ENCODE assay signal across 14 cellular contexts in genomic region chr1:55286851-55287602, GRCh38.
DNase-seq lines count a peak whose midpoint lies in the region; ATAC-seq and TF ChIP-seq lines count a peak whose summit lies in the region.
"Had no signal": no experiment of that assay in that cellular context is flagged by ENCODE, and none has a peak within 500 bp of the region (broad histone marks: within the 10 kb centered on the region; RNA-seq: fewer than 3 reads in every experiment).

No MANE protein-coding gene starts in this region.

- peak overlapping the region; percentile 81 for H3K27ac Mint-ChIP-seq in activated T-cell treated with anti-CD3 and anti-CD28 coated beads, Interleukin-2, amount 50 U/mL, for 24 hours
- H3K27ac Mint-ChIP-seq in IgD-negative memory B cell = peak overlapping the region; percentile 34 to 96 (median 47)
- H3K27ac Mint-ChIP-seq in stimulated activated memory B cell treated with anti-CD40 and anti-IgM and Interleukin-4, amounts not matched to agents 10 μg/mL and 1 μg/mL and 100 μg/mL, for 72 hours = peak overlapping the region; percentile 89

- H3K9me3 Mint-ChIP-seq in activated T-cell treated with anti-CD3 and anti-CD28 coated beads, Interleukin-2, amount 50 U/mL, for 24 hours = no peaks in the 10 kb centered on the region
- H3K9me3 Mint-ChIP-seq in IgD-negative memory B cell = no peaks in the 10 kb centered on the region
- no peaks in the 10 kb centered on the region for H3K9me3 Mint-ChIP-seq in stimulated activated memory B cell treated with anti-CD40 and anti-IgM and Interleukin-4, amounts not matched to agents 10 μg/mL and 1 μg/mL and 100 μg/mL, for 72 hours

- no peak for DNase-seq in activated T-cell treated with anti-CD3 and anti-CD28 coated beads, Interleukin-2, amount 50 U/mL, for 24 hours
- DNase-seq in activated T-cell treated with anti-CD3 and anti-CD28 coated beads for 4 hours (no peak), cardiac fibroblast (ENCODE audit: low read depth in 2 of 2) (peak; percentile 30 to 44), right cardiac atrium (no peak), right atrium auricular region (ENCODE audit: low spot score) (no peak)
- DNase-seq: AML-193, caudate nucleus, midbrain, NCI-H1092, ovary had no signal

- ATAC-seq in stimulated activated memory B cell treated with anti-CD40 and anti-IgM and Interleukin-4, amounts not matched to agents 10 μg/mL and 1 μg/mL and 100 μg/mL, for 72 hours = peak; percentile 62
- ATAC-seq in right cardiac atrium (no peak), HG03571 (IDR thresholded peaks at IDR 0.05; ENCODE audit: unreplicated experiment) (no peak)

- no peaks in the 10 kb centered on the region for H3K36me3 ChIP-seq in right atrium auricular region
- H3K36me3 ChIP-seq: ovary, tibial nerve had no signal

- H3K4me1 ChIP-seq in right cardiac atrium (ENCODE audit: control insufficient read depth, insufficient read depth, low read length) = no peaks in the 10 kb centered on the region
- H3K4me1 ChIP-seq in right atrium auricular region = no peaks in the 10 kb centered on the region
- H3K4me1 ChIP-seq: tibial nerve had no signal

- H3K4me3 Mint-ChIP-seq in activated T-cell treated with anti-CD3 and anti-CD28 coated beads, Interleukin-2, amount 50 U/mL, for 24 hours = no peak overlapping the region
- H3K4me3 Mint-ChIP-seq in IgD-negative memory B cell = peak overlapping the region in 2 of 4 donors; percentile 19 to 94
- H3K4me3 Mint-ChIP-seq in stimulated activated memory B cell treated with anti-CD40 and anti-IgM and Interleukin-4, amounts not matched to agents 10 μg/mL and 1 μg/mL and 100 μg/mL, for 72 hours = peak overlapping the region; percentile 59

- H3K36me3 Mint-ChIP-seq in activated T-cell treated with anti-CD3 and anti-CD28 coated beads, Interleukin-2, amount 50 U/mL, for 24 hours (ENCODE audit: low read depth) = no peaks in the 10 kb centered on the region
- H3K36me3 Mint-ChIP-seq in IgD-negative memory B cell = no peaks in the 10 kb centered on the region
- no peaks in the 10 kb centered on the region for H3K36me3 Mint-ChIP-seq in stimulated activated memory B cell treated with anti-CD40 and anti-IgM and Interleukin-4, amounts not matched to agents 10 μg/mL and 1 μg/mL and 100 μg/mL, for 72 hours

- no peak overlapping the region for H3K27ac ChIP-seq in right cardiac atrium (ENCODE audit: low read length)
- H3K27ac ChIP-seq in right atrium auricular region = no peak overlapping the region
- H3K27ac ChIP-seq: ovary had no signal

- no peaks in the 10 kb centered on the region for H3K9me3 ChIP-seq in right cardiac atrium (ENCODE audit: control insufficient read depth, low read length)
- no peaks in the 10 kb centered on the region for H3K9me3 ChIP-seq in right atrium auricular region
- H3K9me3 ChIP-seq: ovary, tibial nerve had no signal

- intact Hi-C loops in right cardiac atrium (cut with DNase I) = loop anchor here (5.0 to 10.0 kb wide), 6 partner anchors 1088 to 1538 kb away; partner anchors contain the start of gene FYB2 (in 1 of the 4)

- H3K4me3 ChIP-seq in cardiac fibroblast (replicated peaks in 1 of 2; ENCODE audit: low read depth in 2 of 2, low read length in 2 of 2) = no peak overlapping the region
- no peak overlapping the region for H3K4me3 ChIP-seq in right cardiac atrium (ENCODE audit: low read length)
- no peak overlapping the region for H3K4me3 ChIP-seq in right atrium auricular region
- H3K4me3 ChIP-seq: ovary had no signal

- 79% methylated on average over 5 of the region's 5 CpGs for WGBS in right cardiac atrium

- H3K27me3 ChIP-seq in right cardiac atrium (ENCODE audit: control insufficient read depth, insufficient read depth) = no peaks in the 10 kb centered on the region
- no peaks in the 10 kb centered on the region for H3K27me3 ChIP-seq in right atrium auricular region
- H3K27me3 ChIP-seq: ovary, tibial nerve had no signal

- peaks cover 27% of the 10 kb centered on the region for H3K4me1 Mint-ChIP-seq in activated T-cell treated with anti-CD3 and anti-CD28 coated beads, Interleukin-2, amount 50 U/mL, for 24 hours (ENCODE audit: low read depth)
- H3K4me1 Mint-ChIP-seq in IgD-negative memory B cell = peaks cover 8 to 11% (median 9%) of the 10 kb centered on the region in 3 donors
- peaks cover 37% of the 10 kb centered on the region for H3K4me1 Mint-ChIP-seq in stimulated activated memory B cell treated with anti-CD40 and anti-IgM and Interleukin-4, amounts not matched to agents 10 μg/mL and 1 μg/mL and 100 μg/mL, for 72 hours

- peaks cover 4% of the 10 kb centered on the region for H3K27me3 Mint-ChIP-seq in activated T-cell treated with anti-CD3 and anti-CD28 coated beads, Interleukin-2, amount 50 U/mL, for 24 hours
- peaks cover 4% of the 10 kb centered on the region for H3K27me3 Mint-ChIP-seq in IgD-negative memory B cell
- no peaks in the 10 kb centered on the region for H3K27me3 Mint-ChIP-seq in stimulated activated memory B cell treated with anti-CD40 and anti-IgM and Interleukin-4, amounts not matched to agents 10 μg/mL and 1 μg/mL and 100 μg/mL, for 72 hours

- TF ChIP-seq CTCF in cardiac fibroblast (IDR thresholded peaks at IDR 0.05; ENCODE audit: low read depth, low read length) (no peak), right atrium auricular region (IDR thresholded peaks at IDR 0.05) (no peak)

Comparison
In these comparisons a context has a peak if more than half of its experiments do, and no peak if none do; other contexts are left out.
1. DNase-seq: peak in cardiac fibroblast (2 of 2); none in activated T-cell treated with anti-CD3 and anti-CD28 coated beads, Interleukin-2, amount 50 U/mL, for 24 hours (single experiment), activated T-cell treated with anti-CD3 and anti-CD28 coated beads for 4 hours (single experiment), right cardiac atrium (0 of 3) and right atrium auricular region (single experiment).
2. Peak in every context shown above with its lines, with median percentiles within 50 percentile points of each other: H3K27ac Mint-ChIP-seq.